ENCODE assay signal across 5 cellular contexts in the genomic region with DNA sequence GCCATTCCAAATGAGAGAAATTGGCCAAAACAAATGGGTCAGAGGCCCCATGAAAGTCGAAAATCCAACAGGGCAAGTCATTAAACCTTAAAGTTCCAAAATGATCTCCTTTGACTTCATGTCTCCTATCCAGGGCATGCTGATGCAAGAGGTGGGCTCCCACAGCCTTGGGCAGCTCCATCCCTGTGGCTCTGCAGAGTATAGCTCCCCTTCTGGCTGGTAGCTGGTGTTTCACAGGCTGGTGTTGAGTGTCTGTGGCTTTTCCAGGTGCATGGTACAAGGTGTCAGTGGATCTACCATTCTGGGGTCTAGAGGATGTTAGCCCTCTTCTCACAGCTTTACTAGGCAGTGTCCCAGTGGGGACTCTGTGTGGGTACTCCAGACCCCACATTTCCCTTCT.
"Had no signal": no experiment of that assay in that cellular context is flagged by ENCODE, and none has a peak within 500 bp of the region (broad histone marks: within the 10 kb centered on the region; RNA-seq: fewer than 3 reads in every experiment).

No MANE protein-coding gene starts in this region.

- H3K27ac Mint-ChIP-seq: GM23338, H9 had no signal

- H3K4me3 Mint-ChIP-seq: GM23338, H9 had no signal

- DNase-seq: H9, HCEC 1CT, IMR-90 had no signal

- H3K4me3 ChIP-seq: GM23338, K562 had no signal

- H2AFZ ChIP-seq: GM23338 had no signal

- ATAC-seq: GM23338, K562 had no signal

- H3K4me2 ChIP-seq: GM23338 had no signal
